ENCODE assay signal across 1 cellular context in the genomic region with DNA sequence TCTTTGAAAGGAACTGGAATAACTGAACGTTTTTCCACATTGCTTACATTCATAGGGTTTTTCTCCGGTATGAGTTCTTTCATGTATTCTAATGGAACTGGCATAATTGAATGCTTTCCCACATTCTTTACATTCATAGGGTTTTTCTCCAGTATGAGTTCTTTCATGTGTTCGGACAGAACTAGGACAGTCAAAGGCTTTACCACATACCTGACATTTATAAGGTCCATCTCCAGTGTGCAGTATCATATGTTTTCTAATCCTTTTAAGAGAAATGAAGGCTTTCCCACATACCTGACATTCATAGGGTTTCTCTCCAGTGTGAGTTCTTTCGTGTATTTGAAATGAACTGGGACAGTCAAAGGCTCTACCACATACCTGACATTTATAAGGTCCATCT.
TF ChIP-seq lines count a peak whose summit lies in the region.

No MANE protein-coding gene starts in this region.

TF ChIP-seq in GM23338, 12 proteins besides CTCF, POLR2A, EP300 and RAD21 (continued from another document):
- TF ChIP-seq, protein P1, sequence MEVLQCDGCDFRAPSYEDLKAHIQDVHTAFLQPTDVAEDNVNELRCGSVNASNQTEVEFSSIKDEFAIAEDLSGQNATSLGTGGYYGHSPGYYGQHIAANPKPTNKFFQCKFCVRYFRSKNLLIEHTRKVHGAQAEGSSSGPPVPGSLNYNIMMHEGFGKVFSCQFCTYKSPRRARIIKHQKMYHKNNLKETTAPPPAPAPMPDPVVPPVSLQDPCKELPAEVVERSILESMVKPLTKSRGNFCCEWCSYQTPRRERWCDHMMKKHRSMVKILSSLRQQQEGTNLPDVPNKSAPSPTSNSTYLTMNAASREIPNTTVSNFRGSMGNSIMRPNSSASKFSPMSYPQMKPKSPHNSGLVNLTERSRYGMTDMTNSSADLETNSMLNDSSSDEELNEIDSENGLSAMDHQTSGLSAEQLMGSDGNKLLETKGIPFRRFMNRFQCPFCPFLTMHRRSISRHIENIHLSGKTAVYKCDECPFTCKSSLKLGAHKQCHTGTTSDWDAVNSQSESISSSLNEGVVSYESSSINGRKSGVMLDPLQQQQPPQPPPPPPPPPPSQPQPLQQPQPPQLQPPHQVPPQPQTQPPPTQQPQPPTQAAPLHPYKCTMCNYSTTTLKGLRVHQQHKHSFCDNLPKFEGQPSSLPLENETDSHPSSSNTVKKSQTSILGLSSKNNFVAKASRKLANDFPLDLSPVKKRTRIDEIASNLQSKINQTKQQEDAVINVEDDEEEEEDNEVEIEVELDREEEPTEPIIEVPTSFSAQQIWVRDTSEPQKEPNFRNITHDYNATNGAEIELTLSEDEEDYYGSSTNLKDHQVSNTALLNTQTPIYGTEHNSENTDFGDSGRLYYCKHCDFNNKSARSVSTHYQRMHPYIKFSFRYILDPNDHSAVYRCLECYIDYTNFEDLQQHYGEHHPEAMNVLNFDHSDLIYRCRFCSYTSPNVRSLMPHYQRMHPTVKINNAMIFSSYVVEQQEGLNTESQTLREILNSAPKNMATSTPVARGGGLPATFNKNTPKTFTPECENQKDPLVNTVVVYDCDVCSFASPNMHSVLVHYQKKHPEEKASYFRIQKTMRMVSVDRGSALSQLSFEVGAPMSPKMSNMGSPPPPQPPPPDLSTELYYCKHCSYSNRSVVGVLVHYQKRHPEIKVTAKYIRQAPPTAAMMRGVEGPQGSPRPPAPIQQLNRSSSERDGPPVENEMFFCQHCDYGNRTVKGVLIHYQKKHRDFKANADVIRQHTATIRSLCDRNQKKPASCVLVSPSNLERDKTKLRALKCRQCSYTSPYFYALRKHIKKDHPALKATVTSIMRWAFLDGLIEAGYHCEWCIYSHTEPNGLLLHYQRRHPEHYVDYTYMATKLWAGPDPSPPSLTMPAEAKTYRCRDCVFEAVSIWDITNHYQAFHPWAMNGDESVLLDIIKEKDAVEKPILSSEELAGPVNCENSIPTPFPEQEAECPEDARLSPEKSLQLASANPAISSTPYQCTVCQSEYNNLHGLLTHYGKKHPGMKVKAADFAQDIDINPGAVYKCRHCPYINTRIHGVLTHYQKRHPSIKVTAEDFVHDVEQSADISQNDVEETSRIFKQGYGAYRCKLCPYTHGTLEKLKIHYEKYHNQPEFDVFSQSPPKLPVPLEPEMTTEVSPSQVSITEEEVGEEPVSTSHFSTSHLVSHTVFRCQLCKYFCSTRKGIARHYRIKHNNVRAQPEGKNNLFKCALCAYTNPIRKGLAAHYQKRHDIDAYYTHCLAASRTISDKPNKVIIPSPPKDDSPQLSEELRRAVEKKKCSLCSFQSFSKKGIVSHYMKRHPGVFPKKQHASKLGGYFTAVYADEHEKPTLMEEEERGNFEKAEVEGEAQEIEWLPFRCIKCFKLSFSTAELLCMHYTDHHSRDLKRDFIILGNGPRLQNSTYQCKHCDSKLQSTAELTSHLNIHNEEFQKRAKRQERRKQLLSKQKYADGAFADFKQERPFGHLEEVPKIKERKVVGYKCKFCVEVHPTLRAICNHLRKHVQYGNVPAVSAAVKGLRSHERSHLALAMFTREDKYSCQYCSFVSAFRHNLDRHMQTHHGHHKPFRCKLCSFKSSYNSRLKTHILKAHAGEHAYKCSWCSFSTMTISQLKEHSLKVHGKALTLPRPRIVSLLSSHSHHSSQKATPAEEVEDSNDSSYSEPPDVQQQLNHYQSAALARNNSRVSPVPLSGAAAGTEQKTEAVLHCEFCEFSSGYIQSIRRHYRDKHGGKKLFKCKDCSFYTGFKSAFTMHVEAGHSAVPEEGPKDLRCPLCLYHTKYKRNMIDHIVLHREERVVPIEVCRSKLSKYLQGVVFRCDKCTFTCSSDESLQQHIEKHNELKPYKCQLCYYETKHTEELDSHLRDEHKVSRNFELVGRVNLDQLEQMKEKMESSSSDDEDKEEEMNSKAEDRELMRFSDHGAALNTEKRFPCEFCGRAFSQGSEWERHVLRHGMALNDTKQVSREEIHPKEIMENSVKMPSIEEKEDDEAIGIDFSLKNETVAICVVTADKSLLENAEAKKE (CRISPR knock-in tag; IDR thresholded peaks at IDR 0.05), result no peak
- no peak for TF ChIP-seq POLR2AphosphoS5 (IDR thresholded peaks at IDR 0.05; ENCODE audit: low read depth)
- TF ChIP-seq, protein P2, sequence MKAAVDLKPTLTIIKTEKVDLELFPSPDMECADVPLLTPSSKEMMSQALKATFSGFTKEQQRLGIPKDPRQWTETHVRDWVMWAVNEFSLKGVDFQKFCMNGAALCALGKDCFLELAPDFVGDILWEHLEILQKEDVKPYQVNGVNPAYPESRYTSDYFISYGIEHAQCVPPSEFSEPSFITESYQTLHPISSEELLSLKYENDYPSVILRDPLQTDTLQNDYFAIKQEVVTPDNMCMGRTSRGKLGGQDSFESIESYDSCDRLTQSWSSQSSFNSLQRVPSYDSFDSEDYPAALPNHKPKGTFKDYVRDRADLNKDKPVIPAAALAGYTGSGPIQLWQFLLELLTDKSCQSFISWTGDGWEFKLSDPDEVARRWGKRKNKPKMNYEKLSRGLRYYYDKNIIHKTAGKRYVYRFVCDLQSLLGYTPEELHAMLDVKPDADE (IDR thresholded peaks at IDR 0.05), result no peak
- TF ChIP-seq CREB1 (CRISPR knock-in tag; IDR thresholded peaks at IDR 0.05; ENCODE audit: low read depth), result no peak
- no peak for TF ChIP-seq JUNB (IDR thresholded peaks at IDR 0.05; ENCODE audit: unreplicated experiment)
- TF ChIP-seq EZH2 (IDR thresholded peaks at IDR 0.05; ENCODE audit: low read depth, unreplicated experiment), result no peak
